ENCODE assay signal across 12 cellular contexts in genomic region chr11:94732617-94733292, GRCh38. TPM values are rescaled to one million over a fixed set of nuclear protein-coding genes. Genes with fewer than 3 reads are reported as not detected.
DNase-seq lines count a peak whose midpoint lies in the region; ATAC-seq and TF ChIP-seq lines count a peak whose summit lies in the region.
"Had no signal": no experiment of that assay in that cellular context is flagged by ENCODE, and none has a peak within 500 bp of the region (broad histone marks: within the 10 kb centered on the region; RNA-seq: fewer than 3 reads in every experiment).

No MANE protein-coding gene starts in this region.

- H3K27ac ChIP-seq in Panc1 (ENCODE audit: low read length) (peak overlapping the region; percentile 54; the same call in 1 of the 2 replicates), esophagus muscularis mucosa (replicated peaks in 1 of 4) (peak overlapping the region; percentile 49 to 67 (median 52)), neuronal stem cell (replicated peaks; ENCODE audit: low read length) (no peak overlapping the region)
- no peak overlapping the region for H3K27ac ChIP-seq in CD8-positive, alpha-beta T cell (ENCODE audit: low read depth, low read length)
- H3K27ac ChIP-seq: cardiac muscle cell, KMS-11 had no signal

- no peaks in the 10 kb centered on the region for H3K79me1 ChIP-seq in neuronal stem cell (ENCODE audit: low read depth, low read length)

- no peak overlapping the region for H3K9ac ChIP-seq in neuronal stem cell (ENCODE audit: low read depth, low read length, poor library complexity)
- H3K9ac ChIP-seq: KMS-11 had no signal

- no peaks in the 10 kb centered on the region for H3K4me1 Mint-ChIP-seq in CD8-positive, alpha-beta T cell (ENCODE audit: low read depth)
- H3K4me1 Mint-ChIP-seq: naive B cell had no signal

- H3K9me3 Mint-ChIP-seq in CD8-positive, alpha-beta T cell = no peaks in the 10 kb centered on the region
- H3K9me3 Mint-ChIP-seq: naive B cell had no signal

- H3K14ac ChIP-seq in neuronal stem cell (ENCODE audit: low read length) = no peak overlapping the region

- H3K4me3 ChIP-seq in Panc1 (ENCODE audit: low read depth in 2 of 2, low read length in 2 of 2) = no peak overlapping the region
- no peak overlapping the region for H3K4me3 ChIP-seq in esophagus muscularis mucosa
- no peak overlapping the region for H3K4me3 ChIP-seq in neuronal stem cell (ENCODE audit: low read length in 2 of 2)
- no peak overlapping the region for H3K4me3 ChIP-seq in CD8-positive, alpha-beta T cell (ENCODE audit: low read depth, low read length)
- H3K4me3 ChIP-seq: cardiac muscle cell had no signal

- WGBS in esophagus muscularis mucosa = 67% methylated on average over 7 of the region's 7 CpGs
- WGBS in neuronal stem cell (ENCODE audit: extremely low coverage in 2 of 2, insufficient read length in 2 of 2, insufficient replicate concordance in 1 of 2), 2 donors = no CpG with 5 or more reads among the region's 7 CpGs

- no peak overlapping the region for H3K4me3 Mint-ChIP-seq in CD8-positive, alpha-beta T cell
- H3K4me3 Mint-ChIP-seq: naive B cell had no signal

- TF ChIP-seq EP300 in esophagus muscularis mucosa (IDR thresholded peaks at IDR 0.05) = no peak

- H3K36me3 ChIP-seq in Panc1 (ENCODE audit: control insufficient read depth, insufficient read depth, low read length) (no peaks in the 10 kb centered on the region), esophagus muscularis mucosa (no peaks in the 10 kb centered on the region), neuronal stem cell (replicated peaks in 1 of 2; ENCODE audit: control insufficient read depth in 2 of 2, insufficient read depth in 2 of 2, low read length in 2 of 2) (no peaks in the 10 kb centered on the region)
- no peaks in the 10 kb centered on the region for H3K36me3 ChIP-seq in CD8-positive, alpha-beta T cell (ENCODE audit: insufficient read depth, low read length)
- H3K36me3 ChIP-seq: cardiac muscle cell had no signal

- H3K9me3 ChIP-seq in Panc1 (ENCODE audit: control insufficient read depth, insufficient read depth, low read depth, low read length) (no peaks in the 10 kb centered on the region), esophagus muscularis mucosa (no peaks in the 10 kb centered on the region), neuronal stem cell (replicated peaks in 1 of 2; ENCODE audit: control insufficient read depth in 2 of 2, insufficient read depth in 1 of 2, low read depth in 1 of 2, low read length in 2 of 2) (no peaks in the 10 kb centered on the region)
- no peaks in the 10 kb centered on the region for H3K9me3 ChIP-seq in CD8-positive, alpha-beta T cell (ENCODE audit: low read length)

- H3K4me1 ChIP-seq in Panc1 (ENCODE audit: control insufficient read depth, insufficient read depth, low read length) (peaks cover 47% of the 10 kb centered on the region), esophagus muscularis mucosa (peaks cover 19 to 53% (median 43%) of the 10 kb centered on the region in 4 donors), neuronal stem cell (ENCODE audit: control insufficient read depth in 2 of 2, insufficient read depth in 1 of 2, low read depth in 1 of 2, low read length in 2 of 2) (peaks cover 6 to 33% of the 10 kb centered on the region in 2 donors)
- no peaks in the 10 kb centered on the region for H3K4me1 ChIP-seq in CD8-positive, alpha-beta T cell (ENCODE audit: insufficient read depth, low read length)

- intact Hi-C loops in Panc1 (cut with micrococcal nuclease; ENCODE audit: unreplicated experiment) (no loop called here), esophagus muscularis mucosa (cut with DNase I) (no loop called here)
- intact Hi-C loops in CD8-positive, alpha-beta T cell (cut with DNase I, micrococcal nuclease) = no loop called here

- H4K91ac ChIP-seq in neuronal stem cell (ENCODE audit: low read depth, low read length, poor library complexity) = no peak overlapping the region

- H4K8ac ChIP-seq in neuronal stem cell (ENCODE audit: low read depth, low read length) = no peak overlapping the region

- no peak for TF ChIP-seq POLR2A in esophagus muscularis mucosa (IDR thresholded peaks at IDR 0.05; ENCODE audit: low read depth)

- ATAC-seq in Panc1 = no peak
- no peak for ATAC-seq in CD8-positive, alpha-beta T cell

- no peak overlapping the region for H2AK5ac ChIP-seq in neuronal stem cell (ENCODE audit: low read depth, low read length)

- peaks cover 2% of the 10 kb centered on the region for H3K27me3 Mint-ChIP-seq in CD8-positive, alpha-beta T cell (ENCODE audit: low read depth)

- H3K27me3 ChIP-seq in Panc1 (ENCODE audit: control insufficient read depth, insufficient read depth, low read length) = no peaks in the 10 kb centered on the region
- H3K27me3 ChIP-seq in esophagus muscularis mucosa = no peaks in the 10 kb centered on the region
- H3K27me3 ChIP-seq in neuronal stem cell (ENCODE audit: control insufficient read depth in 3 of 3, insufficient read depth in 3 of 3, low read depth in 1 of 3, low read length in 3 of 3) = no peaks in the 10 kb centered on the region
- H3K27me3 ChIP-seq in CD8-positive, alpha-beta T cell (ENCODE audit: insufficient read depth, low read length) = no peaks in the 10 kb centered on the region

- in situ Hi-C loops in Panc1 (cut with HindIII; ENCODE audit: low pct_unique_long_range_greater_than_20kb, low sequenced_read_pairs) = no loop called here

- TF ChIP-seq CTCF in Panc1 (IDR thresholded peaks at IDR 0.05) (no peak), esophagus muscularis mucosa (IDR thresholded peaks at IDR 0.05) (no peak)
- TF ChIP-seq CTCF in CD8-positive, alpha-beta T cell (IDR thresholded peaks at IDR 0.05) = no peak

- no peak overlapping the region for H3K23ac ChIP-seq in neuronal stem cell (ENCODE audit: low read depth, low read length, poor library complexity)

- no peak overlapping the region for H2BK120ac ChIP-seq in neuronal stem cell (ENCODE audit: low read depth, low read length)

- no peaks in the 10 kb centered on the region for H3K36me3 Mint-ChIP-seq in CD8-positive, alpha-beta T cell
- H3K36me3 Mint-ChIP-seq: naive B cell had no signal

- no peak overlapping the region for H3K4ac ChIP-seq in neuronal stem cell (ENCODE audit: low read length)

- no peak overlapping the region for H2BK15ac ChIP-seq in neuronal stem cell (ENCODE audit: low read length)

- no peak overlapping the region for H3K18ac ChIP-seq in neuronal stem cell (ENCODE audit: low read length)

- H2AFZ ChIP-seq in neuronal stem cell (ENCODE audit: low read length) = peak overlapping the region; percentile 31

- H2BK12ac ChIP-seq in neuronal stem cell (ENCODE audit: low read length) = no peak overlapping the region

- H2BK5ac ChIP-seq in neuronal stem cell (ENCODE audit: low read length) = no peak overlapping the region

- POLR2A ChIA-PET in Panc1 (lab: Charles Lee) = no interaction called here
- POLR2A ChIA-PET in CD8-positive, alpha-beta T cell (lab: Charles Lee) = no interaction called here

- no TSS peak for BruUV-seq in Panc1 (replicated peaks; lab: Mats Ljungman, UMichigan)

- CTCF ChIA-PET in Panc1 (lab: Charles Lee) = interaction anchor here (0.6 kb wide), 1 partner anchor 1179 kb away, joined by 5 read pairs; no protein-coding TSS in a partner anchor
- CTCF ChIA-PET in CD8-positive, alpha-beta T cell (lab: Charles Lee) = no interaction called here

- H3K4me2 ChIP-seq in neuronal stem cell (ENCODE audit: insufficient read depth, low read length, poor library complexity, severe bottlenecking) = no peak overlapping the region
- H3K4me2 ChIP-seq: KMS-11 had no signal

- DNase-seq in DMS153 treated with DMSO at 0.1 percent for 48 hours (lab: John Stamatoyannopoulos, UW; ENCODE audit: unreplicated experiment) (peak; percentile 61), Panc1 (ENCODE audit: low read depth, low spot score) (no peak), esophagus muscularis mucosa (ENCODE audit: extremely low spot score) (peak; percentile 90), neuronal stem cell (ENCODE audit: low spot score) (no peak), NOMO-1 treated with dmso at 0.1 percent for 144 hours (lab: John Stamatoyannopoulos, UW; ENCODE audit: unreplicated experiment) (no peak), DMS 273 treated with DMSO at 0.1 percent for 48 hours (lab: John Stamatoyannopoulos, UW) (no peak), NCI-H2196 (lab: John Stamatoyannopoulos, UW; ENCODE audit: unreplicated experiment) (no peak)
- no peak for DNase-seq in CD8-positive, alpha-beta T cell
- DNase-seq: naive B cell, T-helper 2 cell had no signal

- no peak overlapping the region for H3K27ac Mint-ChIP-seq in CD8-positive, alpha-beta T cell

RNA-seq across cellular contexts. Expression of gene AMOTL1, which starts 35.4 kb away (rescaled TPM):
- total RNA-seq in Panc1 (2021; ENCODE audit: unreplicated experiment) (16.0 TPM), esophagus muscularis mucosa (100 to 1,000 TPM; 172 to 259 (median 182) TPM)
- polyA plus RNA-seq in Panc1 (2012; ENCODE audit: insufficient read length) = 9.2 TPM
- 12.4 TPM for polyA plus RNA-seq in neuronal stem cell (2013, experiment 1 of 2)
- 12.2 TPM for polyA plus RNA-seq in neuronal stem cell (2013, experiment 2 of 2)
- total RNA-seq in CD8-positive, alpha-beta T cell = under 1 TPM; 0.19 to 0.39 TPM

Comparison
In these comparisons a context has a peak if more than half of its experiments do, and no peak if none do; other contexts are left out.
1. DNase-seq: peak in DMS153 treated with DMSO at 0.1 percent for 48 hours (single experiment) and esophagus muscularis mucosa (single experiment); none in Panc1 (single experiment), neuronal stem cell (single experiment), NOMO-1 treated with dmso at 0.1 percent for 144 hours (single experiment), CD8-positive, alpha-beta T cell (0 of 7), DMS 273 treated with DMSO at 0.1 percent for 48 hours (single experiment) and NCI-H2196 (single experiment).
2. H3K27ac ChIP-seq: peak in Panc1 (single experiment) and esophagus muscularis mucosa (4 of 4); none in neuronal stem cell (single experiment) and CD8-positive, alpha-beta T cell (single experiment).
3. RNA of gene AMOTL1, which starts 35.4 kb away (total RNA-seq): 172 to 259 TPM in esophagus muscularis mucosa and 16.0 TPM in Panc1 (single experiment); 0.19 to 0.39 TPM in CD8-positive, alpha-beta T cell; every median in the first group is over 10 times any median in the second.